Comparison of ENCODE assay signal across 8 cellular contexts in the genomic region with DNA sequence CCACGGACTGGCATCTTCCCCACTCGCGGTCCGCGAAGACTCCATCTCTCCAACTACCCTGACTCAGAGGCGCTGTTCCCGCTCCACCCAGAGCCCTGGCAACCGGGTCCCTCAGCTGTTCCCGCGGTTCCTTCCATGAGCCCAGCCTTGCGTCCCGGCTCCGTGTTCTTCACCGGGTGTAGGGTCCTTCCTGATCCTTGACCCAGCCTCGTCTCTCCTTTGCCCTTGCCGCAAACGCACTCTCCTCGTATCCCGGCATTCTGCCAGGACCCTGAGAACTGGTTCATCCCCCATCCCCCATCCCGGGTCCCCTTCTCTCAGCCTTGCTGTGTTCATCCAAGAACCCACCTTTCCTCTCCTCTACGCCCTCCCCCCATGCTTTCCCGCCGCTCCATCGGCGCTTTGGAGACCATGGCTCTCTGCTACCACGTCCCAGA. TPM values are rescaled to one million over a fixed set of nuclear protein-coding genes. Genes with fewer than 3 reads are reported as not detected.
DNase-seq lines count a peak whose midpoint lies in the region; ATAC-seq and TF ChIP-seq lines count a peak whose summit lies in the region.

No MANE protein-coding gene starts in this region.

- CTCF ChIA-PET in activated CD4-positive, alpha-beta T cell treated with anti-CD3 and anti-CD28 coated beads, Interleukin-2, amount 10 ng/mL, durations not matched to agents 7 days and 5 days (lab: Charles Lee), result interaction anchor here (1.2 to 5.9 kb wide), 2 partner anchors 21 to 143 kb away, joined by 4 to 66 read pairs; partner anchors contain the start of gene ICAM1

- peak overlapping the region; percentile 74 for H3K27ac Mint-ChIP-seq in activated CD4-positive, alpha-beta T cell treated with anti-CD3 and anti-CD28 coated beads, Interleukin-2, amount 10 ng/mL, durations not matched to agents 7 days and 5 days
- no peak overlapping the region for H3K27ac Mint-ChIP-seq in stimulated activated naive CD8-positive, alpha-beta T cell treated with anti-CD3 and anti-CD28 coated beads, Interleukin-15, amount 100 ng/mL, for 72 hours

- no peak for DNase-seq in activated CD4-positive, alpha-beta T cell treated with anti-CD3 and anti-CD28 coated beads, Interleukin-2, amount 10 ng/mL, durations not matched to agents 7 days and 5 days
- no peak for DNase-seq in activated CD4-positive, alpha-beta T cell treated with anti-CD3 and anti-CD28 coated beads for 4 hours
- DNase-seq in fibroblast of the aortic adventitia (ENCODE audit: low read depth) (peak; percentile 24), activated gamma-delta T cell (lab: John Stamatoyannopoulos, UW) (no peak), GM13977 (ENCODE audit: low spot score) (no peak), NCI-H1417 treated with DMSO at 0.1 percent for 48 hours (lab: John Stamatoyannopoulos, UW) (no peak)
- peak; percentile 17 to 26 for DNase-seq in stimulated activated naive CD8-positive, alpha-beta T cell treated with anti-CD3 and anti-CD28 coated beads, Interleukin-15, amount 100 ng/mL, for 72 hours

- H3K36me3 Mint-ChIP-seq in activated CD4-positive, alpha-beta T cell treated with anti-CD3 and anti-CD28 coated beads, Interleukin-2, amount 10 ng/mL, durations not matched to agents 7 days and 5 days (ENCODE audit: low read depth), result peaks cover 16% of the 10 kb centered on the region

- no peaks in the 10 kb centered on the region for H3K9me3 Mint-ChIP-seq in activated CD4-positive, alpha-beta T cell treated with anti-CD3 and anti-CD28 coated beads, Interleukin-2, amount 10 ng/mL, durations not matched to agents 7 days and 5 days
- H3K9me3 Mint-ChIP-seq in stimulated activated naive CD8-positive, alpha-beta T cell treated with anti-CD3 and anti-CD28 coated beads, Interleukin-15, amount 100 ng/mL, for 72 hours, result no peaks in the 10 kb centered on the region

- POLR2A ChIA-PET in activated CD4-positive, alpha-beta T cell treated with anti-CD3 and anti-CD28 coated beads, Interleukin-2, amount 10 ng/mL, durations not matched to agents 7 days and 5 days (lab: Charles Lee), result no interaction called here

- peak; percentile 0; the same call in 1 of the 3 replicates for ATAC-seq in SK-N-SH treated with all-trans-retinoic acid at 6 μM for 48 hours
- ATAC-seq in stimulated activated naive CD8-positive, alpha-beta T cell treated with anti-CD3 and anti-CD28 coated beads, Interleukin-15, amount 100 ng/mL, for 72 hours, result no peak

- H3K4me1 Mint-ChIP-seq in activated CD4-positive, alpha-beta T cell treated with anti-CD3 and anti-CD28 coated beads, Interleukin-2, amount 10 ng/mL, durations not matched to agents 7 days and 5 days, result peaks cover 77% of the 10 kb centered on the region
- peaks cover 97% of the 10 kb centered on the region for H3K4me1 Mint-ChIP-seq in stimulated activated naive CD8-positive, alpha-beta T cell treated with anti-CD3 and anti-CD28 coated beads, Interleukin-15, amount 100 ng/mL, for 72 hours

- H3K27me3 Mint-ChIP-seq in activated CD4-positive, alpha-beta T cell treated with anti-CD3 and anti-CD28 coated beads, Interleukin-2, amount 10 ng/mL, durations not matched to agents 7 days and 5 days, result peaks cover 72% of the 10 kb centered on the region
- peaks cover 82% of the 10 kb centered on the region for H3K27me3 Mint-ChIP-seq in stimulated activated naive CD8-positive, alpha-beta T cell treated with anti-CD3 and anti-CD28 coated beads, Interleukin-15, amount 100 ng/mL, for 72 hours

- in situ Hi-C loops in GM13977 (cut with MboI; ENCODE audit: low pct_unique_long_range_greater_than_20kb, low sequenced_read_pairs, unreplicated experiment), result no loop called here

- H3K4me3 Mint-ChIP-seq in activated CD4-positive, alpha-beta T cell treated with anti-CD3 and anti-CD28 coated beads, Interleukin-2, amount 10 ng/mL, durations not matched to agents 7 days and 5 days, result peak overlapping the region; percentile 66
- H3K4me3 Mint-ChIP-seq in stimulated activated naive CD8-positive, alpha-beta T cell treated with anti-CD3 and anti-CD28 coated beads, Interleukin-15, amount 100 ng/mL, for 72 hours, result peak overlapping the region; percentile 71 to 85

- peak overlapping the region; percentile 42 for H3K4me3 ChIP-seq in fibroblast of the aortic adventitia (ENCODE audit: low read depth, low read length)

- no peak for TF ChIP-seq CTCF in fibroblast of the aortic adventitia (IDR thresholded peaks at IDR 0.05; ENCODE audit: insufficient read depth, low read length)
- TF ChIP-seq CTCF in GM13977 (IDR thresholded peaks at IDR 0.05; ENCODE audit: extremely low read depth, insufficient read depth, missing control alignments), result no peak

TF ChIP-seq in SK-N-SH treated with all-trans-retinoic acid at 6 μM for 48 hours, 23 proteins besides CTCF, POLR2A, EP300 and RAD21 (continues in another document):
- TF ChIP-seq CREB5 (CRISPR knock-in tag; IDR thresholded peaks at IDR 0.05; ENCODE audit: low read depth) (no peak), CSDC2 (CRISPR knock-in tag; IDR thresholded peaks at IDR 0.05) (no peak), CSRNP3 (CRISPR knock-in tag; IDR thresholded peaks at IDR 0.05) (no peak), PATZ1 (CRISPR knock-in tag; IDR thresholded peaks at IDR 0.05; ENCODE audit: borderline replicate concordance) (no peak), ARNTL (CRISPR knock-in tag; IDR thresholded peaks at IDR 0.05; ENCODE audit: borderline replicate concordance, low read depth) (no peak)

RNA-seq across cellular contexts. Expression of gene ICAM5, which starts 0.7 kb away (rescaled TPM):
- under 1 TPM; 0.12 to 0.17 TPM for total RNA-seq in activated CD4-positive, alpha-beta T cell treated with anti-CD3 and anti-CD28 coated beads, Interleukin-2, amount 10 ng/mL, durations not matched to agents 7 days and 5 days
- 1.2 and 4.4 TPM in 2 replicates for total RNA-seq in fibroblast of the aortic adventitia (ENCODE audit: low replicate concordance)

RNA-seq across cellular contexts. Expression of gene ICAM4, which starts 3.7 kb away (rescaled TPM):
- total RNA-seq in activated CD4-positive, alpha-beta T cell treated with anti-CD3 and anti-CD28 coated beads, Interleukin-2, amount 10 ng/mL, durations not matched to agents 7 days and 5 days, result 1 to 10 TPM; 1.4 to 1.8 TPM
- total RNA-seq in fibroblast of the aortic adventitia (ENCODE audit: low replicate concordance), result 0.27 and 0.98 TPM in 2 replicates

RNA-seq across cellular contexts. Expression of gene ZGLP1, which starts 19.2 kb away (rescaled TPM):
- total RNA-seq in activated CD4-positive, alpha-beta T cell treated with anti-CD3 and anti-CD28 coated beads, Interleukin-2, amount 10 ng/mL, durations not matched to agents 7 days and 5 days, result 1 to 10 TPM; 1.6 to 3.4 TPM
- total RNA-seq in fibroblast of the aortic adventitia (ENCODE audit: low replicate concordance), result 0.16 and 0.63 TPM in 2 replicates

RNA-seq across cellular contexts. Expression of gene ICAM1, which starts 19.5 kb away (rescaled TPM):
- 1 to 10 TPM; 8.0 to 9.0 TPM for total RNA-seq in activated CD4-positive, alpha-beta T cell treated with anti-CD3 and anti-CD28 coated beads, Interleukin-2, amount 10 ng/mL, durations not matched to agents 7 days and 5 days
- 6.5 and 45.7 TPM in 2 replicates for total RNA-seq in fibroblast of the aortic adventitia (ENCODE audit: low replicate concordance)

RNA-seq across cellular contexts. Expression of gene FDX2, which starts 25.4 kb away (rescaled TPM):
- total RNA-seq in activated CD4-positive, alpha-beta T cell treated with anti-CD3 and anti-CD28 coated beads, Interleukin-2, amount 10 ng/mL, durations not matched to agents 7 days and 5 days, result 1 to 10 TPM; 5.5 to 9.0 TPM
- 15.1 and 97.6 TPM in 2 replicates for total RNA-seq in fibroblast of the aortic adventitia (ENCODE audit: low replicate concordance)

Comparison
In these comparisons a context has a peak if more than half of its experiments do, and no peak if none do; other contexts are left out.
1. DNase-seq: peak in fibroblast of the aortic adventitia (single experiment) and stimulated activated naive CD8-positive, alpha-beta T cell treated with anti-CD3 and anti-CD28 coated beads, Interleukin-15, amount 100 ng/mL, for 72 hours (2 of 2); none in activated CD4-positive, alpha-beta T cell treated with anti-CD3 and anti-CD28 coated beads, Interleukin-2, amount 10 ng/mL, durations not matched to agents 7 days and 5 days (single experiment), activated CD4-positive, alpha-beta T cell treated with anti-CD3 and anti-CD28 coated beads for 4 hours (0 of 2), activated gamma-delta T cell (single experiment), GM13977 (single experiment) and NCI-H1417 treated with DMSO at 0.1 percent for 48 hours (single experiment).